8 cellular contexts compared by ENCODE assay signal in the genomic region with DNA sequence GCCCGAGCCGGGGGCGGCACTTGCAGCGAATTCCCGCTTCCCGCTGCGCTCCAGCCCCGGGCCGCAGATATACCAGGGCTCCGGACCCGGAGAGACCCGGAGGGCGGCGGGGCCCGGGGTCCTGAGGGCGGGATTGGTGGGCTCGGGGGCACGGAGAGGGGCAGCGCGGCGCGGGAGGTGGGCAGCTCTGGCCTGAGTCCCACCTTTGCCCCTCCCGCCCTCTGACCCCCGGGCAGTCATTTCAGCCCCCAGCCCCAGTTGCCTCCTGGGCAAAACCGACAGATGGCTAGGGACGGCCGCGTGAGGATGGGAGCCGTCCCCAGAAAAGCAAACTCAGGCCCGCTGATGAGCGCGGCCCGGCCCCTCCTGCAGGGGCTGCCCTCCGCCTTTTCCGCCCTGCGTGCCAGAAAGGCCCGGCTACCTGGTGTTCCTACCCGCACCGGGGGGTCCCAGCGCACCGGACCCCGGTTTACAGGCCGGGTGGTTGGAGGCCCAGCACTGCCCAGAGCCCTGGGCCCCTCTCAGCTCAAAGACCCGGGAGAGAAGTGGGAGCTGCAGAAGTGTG. TPM values are rescaled to one million over a fixed set of nuclear protein-coding genes. Genes with fewer than 3 reads are reported as not detected.
DNase-seq lines count a peak whose midpoint lies in the region; ATAC-seq and TF ChIP-seq lines count a peak whose summit lies in the region.

No MANE protein-coding gene starts in this region.

- peaks cover 32% of the 10 kb centered on the region for H3K27me3 Mint-ChIP-seq in GM23338 (ENCODE audit: insufficient read depth, low read depth, poor library complexity)

- DNase-seq in GM23338 (ENCODE audit: low spot score), result peak; percentile 81
- no peak for DNase-seq in WERI-Rb-1
- no peak for DNase-seq in heart left ventricle
- no peak for DNase-seq in gastrocnemius medialis
- no peak for DNase-seq in effector CD4-positive, alpha-beta T cell
- no peak for DNase-seq in NCI-H1105 (lab: John Stamatoyannopoulos, UW)

- WGBS in heart left ventricle, 4 donors, result 7 to 10% (median 9%) methylated on average over 6 to 44 of the region's 44 CpGs

- H3K4me1 ChIP-seq in GM23338 (ENCODE audit: insufficient read depth) (peaks cover 16% of the 10 kb centered on the region), heart left ventricle (peaks cover 0 to 66% (median 13%) of the 10 kb centered on the region in 12 donors), gastrocnemius medialis (peaks cover 45 to 52% of the 10 kb centered on the region in 2 donors)

- H3K27ac ChIP-seq in GM23338 (ENCODE audit: low read depth) (no peak overlapping the region), WERI-Rb-1 (no peak overlapping the region), heart left ventricle (peak overlapping the region in 11 of 12 donors; percentile 77 to 94 (median 89)), gastrocnemius medialis (peak overlapping the region; percentile 83 to 95 (median 89))

- H3K4me3 ChIP-seq in GM23338 (peak overlapping the region; percentile 73), WERI-Rb-1 (ENCODE audit: low read depth, low read length) (peak overlapping the region; percentile 12; the same call in 1 of the 2 replicates), heart left ventricle (peak overlapping the region; percentile 54 to 97 (median 88)), gastrocnemius medialis (peak overlapping the region; percentile 77 to 94 (median 81))

- no peaks in the 10 kb centered on the region for H3K9me2 ChIP-seq in GM23338 (ENCODE audit: insufficient read depth)

- peaks cover 3% of the 10 kb centered on the region; the same call in 1 of the 3 replicates for H3K36me3 Mint-ChIP-seq in GM23338 (ENCODE audit: low read depth)

- peaks cover 21% of the 10 kb centered on the region for H3K4me1 Mint-ChIP-seq in GM23338

- H3K79me2 ChIP-seq in GM23338 (replicated peaks; ENCODE audit: insufficient read depth), result no peaks in the 10 kb centered on the region

- in situ Hi-C loops in gastrocnemius medialis (cut with MboI; ENCODE audit: low sequenced_read_pairs in 4 of 4), result no loop called here

- H3K27me3 ChIP-seq in GM23338 (ENCODE audit: insufficient read depth) (peaks cover 29% of the 10 kb centered on the region), WERI-Rb-1 (ENCODE audit: insufficient read depth, low read depth, severe bottlenecking) (peaks cover 52% of the 10 kb centered on the region), heart left ventricle (no peaks in the 10 kb centered on the region), gastrocnemius medialis (no peaks in the 10 kb centered on the region)

- peak overlapping the region; percentile 72 for H3K4me3 Mint-ChIP-seq in GM23338

- intact Hi-C loops in heart left ventricle (cut with DNase I) (loop anchor here in 6 of 10 donors (2.0 to 10.0 kb wide), 5 partner anchors 17 to 51 kb away; no protein-coding TSS in a partner anchor), gastrocnemius medialis (cut with DNase I; ENCODE audit: low total_unique reads) (no loop called here)

- no peaks in the 10 kb centered on the region; the same call in 1 of the 2 replicates for H3K36me3 ChIP-seq in GM23338 (ENCODE audit: insufficient read depth)
- H3K36me3 ChIP-seq in WERI-Rb-1, result no peaks in the 10 kb centered on the region
- no peaks in the 10 kb centered on the region for H3K36me3 ChIP-seq in heart left ventricle
- no peaks in the 10 kb centered on the region for H3K36me3 ChIP-seq in gastrocnemius medialis

- H3K9me3 ChIP-seq in WERI-Rb-1 (ENCODE audit: severe bottlenecking) (no peaks in the 10 kb centered on the region), heart left ventricle (no peaks in the 10 kb centered on the region), gastrocnemius medialis (no peaks in the 10 kb centered on the region)

- H2AFZ ChIP-seq in GM23338, result no peak overlapping the region; the same call in 1 of the 2 replicates

- H3K9me3 Mint-ChIP-seq in GM23338, result peaks cover 3% of the 10 kb centered on the region; the same call in 1 of the 3 replicates

- ATAC-seq in GM23338 (peak; percentile 59), heart left ventricle (peak in 1 of 4 donors; percentile 13), gastrocnemius medialis (no peak), HG02840 (IDR thresholded peaks at IDR 0.05; ENCODE audit: low FRiP score, unreplicated experiment) (no peak), HG03108 (IDR thresholded peaks at IDR 0.05; ENCODE audit: unreplicated experiment) (no peak)

- peaks cover 19% of the 10 kb centered on the region for H4K20me1 ChIP-seq in GM23338 (replicated peaks; ENCODE audit: insufficient read depth)

- H3K4me2 ChIP-seq in GM23338, result peak overlapping the region; percentile 92

- TF ChIP-seq CTCF in GM23338 (conservative IDR thresholded peaks at IDR 0.05; ENCODE audit: low read depth in 2 of 2) (no peak), WERI-Rb-1 (IDR thresholded peaks at IDR 0.05; ENCODE audit: low read depth, low read length) (no peak), heart left ventricle (IDR thresholded peaks at IDR 0.05) (no peak), gastrocnemius medialis (IDR thresholded peaks at IDR 0.05 in 4 of 5, conservative IDR thresholded peaks at IDR 0.05 in 1 of 5) (no peak)

- peaks cover 6% of the 10 kb centered on the region; the same call in 1 of the 2 replicates for H3F3A ChIP-seq in GM23338 (replicated peaks; ENCODE audit: low read depth)

- H3K27ac Mint-ChIP-seq in GM23338, result no peak overlapping the region

- TF ChIP-seq POLR2A in heart left ventricle (IDR thresholded peaks at IDR 0.05) (no peak), gastrocnemius medialis (IDR thresholded peaks at IDR 0.05) (no peak)

TF ChIP-seq in GM23338, 12 proteins besides CTCF, POLR2A, EP300 and RAD21 (continues in another document):
- TF ChIP-seq ZNF331 (CRISPR knock-in tag; IDR thresholded peaks at IDR 0.05; ENCODE audit: low read depth) (no peak), STAT1 (IDR thresholded peaks at IDR 0.05; ENCODE audit: unreplicated experiment) (no peak), EZH2phosphoT487 (IDR thresholded peaks at IDR 0.05; ENCODE audit: unreplicated experiment) (no peak), NANOG (IDR thresholded peaks at IDR 0.05; ENCODE audit: borderline replicate concordance) (no peak), ZNF114 (CRISPR knock-in tag; IDR thresholded peaks at IDR 0.05) (no peak), POLR2AphosphoS5 (IDR thresholded peaks at IDR 0.05; ENCODE audit: low read depth) (no peak), CREB1 (CRISPR knock-in tag; IDR thresholded peaks at IDR 0.05; ENCODE audit: low read depth) (no peak), EZH2 (IDR thresholded peaks at IDR 0.05; ENCODE audit: low read depth, unreplicated experiment) (no peak)
- TF ChIP-seq, protein P1, sequence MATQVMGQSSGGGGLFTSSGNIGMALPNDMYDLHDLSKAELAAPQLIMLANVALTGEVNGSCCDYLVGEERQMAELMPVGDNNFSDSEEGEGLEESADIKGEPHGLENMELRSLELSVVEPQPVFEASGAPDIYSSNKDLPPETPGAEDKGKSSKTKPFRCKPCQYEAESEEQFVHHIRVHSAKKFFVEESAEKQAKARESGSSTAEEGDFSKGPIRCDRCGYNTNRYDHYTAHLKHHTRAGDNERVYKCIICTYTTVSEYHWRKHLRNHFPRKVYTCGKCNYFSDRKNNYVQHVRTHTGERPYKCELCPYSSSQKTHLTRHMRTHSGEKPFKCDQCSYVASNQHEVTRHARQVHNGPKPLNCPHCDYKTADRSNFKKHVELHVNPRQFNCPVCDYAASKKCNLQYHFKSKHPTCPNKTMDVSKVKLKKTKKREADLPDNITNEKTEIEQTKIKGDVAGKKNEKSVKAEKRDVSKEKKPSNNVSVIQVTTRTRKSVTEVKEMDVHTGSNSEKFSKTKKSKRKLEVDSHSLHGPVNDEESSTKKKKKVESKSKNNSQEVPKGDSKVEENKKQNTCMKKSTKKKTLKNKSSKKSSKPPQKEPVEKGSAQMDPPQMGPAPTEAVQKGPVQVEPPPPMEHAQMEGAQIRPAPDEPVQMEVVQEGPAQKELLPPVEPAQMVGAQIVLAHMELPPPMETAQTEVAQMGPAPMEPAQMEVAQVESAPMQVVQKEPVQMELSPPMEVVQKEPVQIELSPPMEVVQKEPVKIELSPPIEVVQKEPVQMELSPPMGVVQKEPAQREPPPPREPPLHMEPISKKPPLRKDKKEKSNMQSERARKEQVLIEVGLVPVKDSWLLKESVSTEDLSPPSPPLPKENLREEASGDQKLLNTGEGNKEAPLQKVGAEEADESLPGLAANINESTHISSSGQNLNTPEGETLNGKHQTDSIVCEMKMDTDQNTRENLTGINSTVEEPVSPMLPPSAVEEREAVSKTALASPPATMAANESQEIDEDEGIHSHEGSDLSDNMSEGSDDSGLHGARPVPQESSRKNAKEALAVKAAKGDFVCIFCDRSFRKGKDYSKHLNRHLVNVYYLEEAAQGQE (IDR thresholded peaks at IDR 0.05; ENCODE audit: unreplicated experiment), result no peak
- TF ChIP-seq, protein P2, sequence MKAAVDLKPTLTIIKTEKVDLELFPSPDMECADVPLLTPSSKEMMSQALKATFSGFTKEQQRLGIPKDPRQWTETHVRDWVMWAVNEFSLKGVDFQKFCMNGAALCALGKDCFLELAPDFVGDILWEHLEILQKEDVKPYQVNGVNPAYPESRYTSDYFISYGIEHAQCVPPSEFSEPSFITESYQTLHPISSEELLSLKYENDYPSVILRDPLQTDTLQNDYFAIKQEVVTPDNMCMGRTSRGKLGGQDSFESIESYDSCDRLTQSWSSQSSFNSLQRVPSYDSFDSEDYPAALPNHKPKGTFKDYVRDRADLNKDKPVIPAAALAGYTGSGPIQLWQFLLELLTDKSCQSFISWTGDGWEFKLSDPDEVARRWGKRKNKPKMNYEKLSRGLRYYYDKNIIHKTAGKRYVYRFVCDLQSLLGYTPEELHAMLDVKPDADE (IDR thresholded peaks at IDR 0.05), result no peak

RNA-seq across cellular contexts. Expression of a gene that starts 56.7 kb away (rescaled TPM):
- 54.7 and 90.5 TPM in 2 replicates for total RNA-seq in GM23338 (2014; rRNA removed; shearing (Covaris generic))
- 257 and 281 TPM in 2 replicates for polyA plus RNA-seq in GM23338 (2016; fragmentation: Nextera tagmentation; extraction: Ambion mirVana)
- 10 to 100 TPM; 29.2 to 83.9 (median 60.2) TPM for total RNA-seq in heart left ventricle
- 10 to 100 TPM; 60.6 to 61.1 TPM for polyA plus RNA-seq in heart left ventricle
- 10 to 100 TPM; 53.2 to 67.4 (median 60.1) TPM for total RNA-seq in gastrocnemius medialis

RNA-seq across cellular contexts. Expression of a gene that starts 57.2 kb away (rescaled TPM):
- 16.4 and 26.8 TPM in 2 replicates for total RNA-seq in GM23338 (2014; rRNA removed; shearing (Covaris generic))
- polyA plus RNA-seq in GM23338 (2016; fragmentation: Nextera tagmentation; extraction: Ambion mirVana) (9.5 and 11.4 TPM in 2 replicates), heart left ventricle (10 to 100 TPM in 1 of 2 donors, 1 to 10 TPM in 1; 6.2 to 11.9 TPM)
- total RNA-seq in heart left ventricle (10 to 100 TPM in 7 of 9 donors, 1 to 10 TPM in 2; 8.4 to 53.1 (median 15.1) TPM), gastrocnemius medialis (1,000 to 10,000 TPM in 1 of 4 donors, 100 to 1,000 TPM in 3; 218 to 1,159 (median 337) TPM)

Comparison
In these comparisons a context has a peak if more than half of its experiments do, and no peak if none do; other contexts are left out.
1. H3K27ac ChIP-seq: peak in heart left ventricle (11 of 12) and gastrocnemius medialis (4 of 4); none in GM23338 (single experiment) and WERI-Rb-1 (single experiment).
2. H3K4me3 ChIP-seq: peak in every context shown above with its lines; median percentile 88 in heart left ventricle; 81 in gastrocnemius medialis; 73 in GM23338; 12 in WERI-Rb-1.